In the genomic region with DNA sequence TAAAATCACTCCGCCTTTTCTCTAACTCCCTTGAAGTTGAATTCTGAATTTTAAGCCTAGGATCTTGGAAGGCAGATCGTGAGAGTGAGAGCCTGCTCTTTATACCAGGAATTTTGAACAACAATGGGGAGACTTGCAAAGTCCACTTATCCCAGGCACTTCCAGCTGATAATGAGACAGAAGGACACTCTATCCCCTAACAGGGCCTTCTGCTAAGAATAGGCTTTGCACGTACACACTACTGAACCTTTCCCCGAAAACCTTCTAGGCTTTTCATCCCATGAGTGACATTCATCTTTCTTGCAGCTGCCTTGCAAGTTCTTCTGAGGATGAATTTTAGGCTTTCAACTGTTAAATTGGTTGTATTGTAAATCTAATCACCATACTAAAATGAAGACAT, we compare ENCODE assay signal across 32 cellular contexts. TPM values are rescaled to one million over a fixed set of nuclear protein-coding genes. Genes with fewer than 3 reads are reported as not detected.
"Had no signal": no experiment of that assay in that cellular context is flagged by ENCODE, and none has a peak within 500 bp of the region (broad histone marks: within the 10 kb centered on the region; RNA-seq: fewer than 3 reads in every experiment).

No MANE protein-coding gene starts in this region.

- DNase-seq: activated CD4-positive, alpha-beta memory T cell treated with anti-CD3 and anti-CD28 coated beads for 36 hours; activated CD4-positive, alpha-beta T cell treated with anti-CD3 and anti-CD28 coated beads, Interleukin-2, amount 10 ng/mL, durations not matched to agents 24 days and 14 days; activated CD4-positive, CD25-positive, alpha-beta regulatory T cell treated with anti-CD3 and anti-CD28 coated beads, Interleukin-2, amount 50 U/mL, for 72 hours; activated CD8-positive, alpha-beta memory T cell treated with anti-CD3 and anti-CD28 coated beads, Interleukin-2, amount 50 U/mL, for 4 hours; activated effector memory CD4-positive, alpha-beta T cell treated with anti-CD3 and anti-CD28 coated beads, Interleukin-2, amount 50 U/mL, for 16 hours; activated naive CD4-positive, alpha-beta T cell treated with anti-CD3 and anti-CD28 coated beads for 36 hours; activated naive CD8-positive, alpha-beta T cell treated with anti-CD3 and anti-CD28 coated beads for 36 hours; activated T-cell treated with anti-CD3 and anti-CD28 coated beads, Interleukin-2, amount 50 U/mL, for 1 hour; foreskin keratinocyte; kidney glomerular epithelial cell; left lung; occipital lobe; psoas muscle; stimulated activated CD4-positive, alpha-beta T cell treated with anti-CD3 and anti-CD28 coated beads, Interleukin-1b, Interleukin-23, amount 100 ng/mL, for 48 hours; stimulated activated CD4-positive, alpha-beta T cell treated with anti-CD3 and anti-CD28 coated beads, Interleukin-4, amount 100 ng/mL, for 4 hours; stimulated activated CD8-positive, alpha-beta memory T cell treated with anti-CD3 and anti-CD28 coated beads, Interleukin-4, amount 100 ng/mL, for 48 hours; stimulated activated naive CD8-positive, alpha-beta T cell treated with anti-CD3 and anti-CD28 coated beads, Interleukin-15, amount 100 ng/mL, for 72 hours; substantia nigra; thyroid gland; upper lobe of left lung had no signal

- H3K4me3 ChIP-seq: esophagus muscularis mucosa, left lung, psoas muscle, smooth muscle cell, thyroid gland, upper lobe of left lung had no signal

- H3K9me3 Mint-ChIP-seq: activated CD4-positive, alpha-beta memory T cell treated with anti-CD3 and anti-CD28 coated beads for 36 hours; activated CD4-positive, alpha-beta T cell treated with anti-CD3 and anti-CD28 coated beads, Interleukin-2, amount 10 ng/mL, durations not matched to agents 24 days and 14 days; activated naive CD4-positive, alpha-beta T cell treated with anti-CD3 and anti-CD28 coated beads for 36 hours; activated naive CD8-positive, alpha-beta T cell treated with anti-CD3 and anti-CD28 coated beads for 36 hours; activated T-helper 1 cell treated with anti-CD3 and anti-CD28 coated beads, Interleukin-12 subunit alpha, Interleukin-12 subunit beta, Interleukin-2, Interleukin-4 antibody, amounts not matched to agents 30 ng/mL and 10 ng/mL and 1 ng/mL, durations not matched to agents 14 hours and 24 hours and 36 hours; central memory CD8-positive, alpha-beta T cell; dendritic cell treated with granulocyte-macrophage colony-stimulating factor and Interleukin-4, amounts not matched to agents 40 ng/mL and 50 ng/mL, for 4 days; stimulated activated memory B cell treated with anti-CD40 and anti-IgM and Interleukin-4, amounts not matched to agents 10 μg/mL and 1 μg/mL and 100 μg/mL, for 72 hours; stimulated activated naive CD8-positive, alpha-beta T cell treated with anti-CD3 and anti-CD28 coated beads, Interleukin-15, amount 100 ng/mL, for 72 hours had no signal

- H3K4me1 ChIP-seq: foreskin keratinocyte, left lung, parathyroid adenoma, psoas muscle, thyroid gland, upper lobe of left lung had no signal

- ATAC-seq: foreskin keratinocyte; left lung; psoas muscle; stimulated activated memory B cell treated with anti-CD40 and anti-IgM and Interleukin-4, amounts not matched to agents 10 μg/mL and 1 μg/mL and 100 μg/mL, for 72 hours; stimulated activated naive CD8-positive, alpha-beta T cell treated with anti-CD3 and anti-CD28 coated beads, Interleukin-15, amount 100 ng/mL, for 72 hours had no signal

- H3K27ac ChIP-seq: esophagus muscularis mucosa, foreskin keratinocyte, left lung, parathyroid adenoma, psoas muscle, thyroid gland, upper lobe of left lung, VCaP had no signal

- H3K27me3 ChIP-seq: esophagus muscularis mucosa, foreskin keratinocyte, left lung, thyroid gland, upper lobe of left lung had no signal

- H3K4me1 Mint-ChIP-seq: activated CD4-positive, alpha-beta T cell treated with anti-CD3 and anti-CD28 coated beads, Interleukin-2, amount 10 ng/mL, durations not matched to agents 24 days and 14 days; activated naive CD8-positive, alpha-beta T cell treated with anti-CD3 and anti-CD28 coated beads for 36 hours; central memory CD8-positive, alpha-beta T cell; stimulated activated memory B cell treated with anti-CD40 and anti-IgM and Interleukin-4, amounts not matched to agents 10 μg/mL and 1 μg/mL and 100 μg/mL, for 72 hours; stimulated activated naive CD8-positive, alpha-beta T cell treated with anti-CD3 and anti-CD28 coated beads, Interleukin-15, amount 100 ng/mL, for 72 hours had no signal

- H3K27me3 Mint-ChIP-seq: activated CD4-positive, alpha-beta memory T cell treated with anti-CD3 and anti-CD28 coated beads for 36 hours; activated CD4-positive, alpha-beta T cell treated with anti-CD3 and anti-CD28 coated beads, Interleukin-2, amount 10 ng/mL, durations not matched to agents 24 days and 14 days; activated naive CD8-positive, alpha-beta T cell treated with anti-CD3 and anti-CD28 coated beads for 36 hours; dendritic cell treated with granulocyte-macrophage colony-stimulating factor and Interleukin-4, amounts not matched to agents 40 ng/mL and 50 ng/mL, for 4 days; stimulated activated memory B cell treated with anti-CD40 and anti-IgM and Interleukin-4, amounts not matched to agents 10 μg/mL and 1 μg/mL and 100 μg/mL, for 72 hours; stimulated activated naive CD8-positive, alpha-beta T cell treated with anti-CD3 and anti-CD28 coated beads, Interleukin-15, amount 100 ng/mL, for 72 hours had no signal

- H3K4me3 Mint-ChIP-seq: activated CD4-positive, alpha-beta memory T cell treated with anti-CD3 and anti-CD28 coated beads for 36 hours; activated CD4-positive, alpha-beta T cell treated with anti-CD3 and anti-CD28 coated beads, Interleukin-2, amount 10 ng/mL, durations not matched to agents 24 days and 14 days; activated naive CD4-positive, alpha-beta T cell treated with anti-CD3 and anti-CD28 coated beads for 36 hours; activated naive CD8-positive, alpha-beta T cell treated with anti-CD3 and anti-CD28 coated beads for 36 hours; activated T-helper 1 cell treated with anti-CD3 and anti-CD28 coated beads, Interleukin-12 subunit alpha, Interleukin-12 subunit beta, Interleukin-2, Interleukin-4 antibody, amounts not matched to agents 30 ng/mL and 10 ng/mL and 1 ng/mL, durations not matched to agents 14 hours and 24 hours and 36 hours; central memory CD8-positive, alpha-beta T cell; dendritic cell treated with granulocyte-macrophage colony-stimulating factor and Interleukin-4, amounts not matched to agents 40 ng/mL and 50 ng/mL, for 4 days; stimulated activated memory B cell treated with anti-CD40 and anti-IgM and Interleukin-4, amounts not matched to agents 10 μg/mL and 1 μg/mL and 100 μg/mL, for 72 hours; stimulated activated naive CD8-positive, alpha-beta T cell treated with anti-CD3 and anti-CD28 coated beads, Interleukin-15, amount 100 ng/mL, for 72 hours had no signal

- H3K36me3 Mint-ChIP-seq: activated CD4-positive, alpha-beta memory T cell treated with anti-CD3 and anti-CD28 coated beads for 36 hours; activated naive CD8-positive, alpha-beta T cell treated with anti-CD3 and anti-CD28 coated beads for 36 hours; stimulated activated memory B cell treated with anti-CD40 and anti-IgM and Interleukin-4, amounts not matched to agents 10 μg/mL and 1 μg/mL and 100 μg/mL, for 72 hours had no signal

- H3K9me3 ChIP-seq: esophagus muscularis mucosa, left lung, psoas muscle, thyroid gland, upper lobe of left lung had no signal

- H3K36me3 ChIP-seq: esophagus muscularis mucosa, left lung, thyroid gland, upper lobe of left lung had no signal

- H3K27ac Mint-ChIP-seq: activated CD4-positive, alpha-beta memory T cell treated with anti-CD3 and anti-CD28 coated beads for 36 hours; activated CD4-positive, alpha-beta T cell treated with anti-CD3 and anti-CD28 coated beads, Interleukin-2, amount 10 ng/mL, durations not matched to agents 24 days and 14 days; activated naive CD4-positive, alpha-beta T cell treated with anti-CD3 and anti-CD28 coated beads for 36 hours; activated naive CD8-positive, alpha-beta T cell treated with anti-CD3 and anti-CD28 coated beads for 36 hours; activated T-helper 1 cell treated with anti-CD3 and anti-CD28 coated beads, Interleukin-12 subunit alpha, Interleukin-12 subunit beta, Interleukin-2, Interleukin-4 antibody, amounts not matched to agents 30 ng/mL and 10 ng/mL and 1 ng/mL, durations not matched to agents 14 hours and 24 hours and 36 hours; dendritic cell treated with granulocyte-macrophage colony-stimulating factor and Interleukin-4, amounts not matched to agents 40 ng/mL and 50 ng/mL, for 4 days; stimulated activated memory B cell treated with anti-CD40 and anti-IgM and Interleukin-4, amounts not matched to agents 10 μg/mL and 1 μg/mL and 100 μg/mL, for 72 hours; stimulated activated naive CD8-positive, alpha-beta T cell treated with anti-CD3 and anti-CD28 coated beads, Interleukin-15, amount 100 ng/mL, for 72 hours had no signal

RNA-seq across cellular contexts. Expression of a gene that starts 44.0 kb away (rescaled TPM):
- total RNA-seq: activated CD4-positive, alpha-beta memory T cell treated with anti-CD3 and anti-CD28 coated beads for 36 hours; activated CD4-positive, alpha-beta T cell treated with anti-CD3 and anti-CD28 coated beads, Interleukin-2, amount 10 ng/mL, durations not matched to agents 24 days and 14 days; activated CD8-positive, alpha-beta memory T cell treated with anti-CD3 and anti-CD28 coated beads for 36 hours; activated naive CD4-positive, alpha-beta T cell treated with anti-CD3 and anti-CD28 coated beads for 36 hours; activated naive CD8-positive, alpha-beta T cell treated with anti-CD3 and anti-CD28 coated beads for 36 hours; activated T-helper 1 cell treated with anti-CD3 and anti-CD28 coated beads, Interleukin-12 subunit alpha, Interleukin-12 subunit beta, Interleukin-2, Interleukin-4 antibody, amounts not matched to agents 30 ng/mL and 10 ng/mL and 1 ng/mL, durations not matched to agents 14 hours and 24 hours and 36 hours; lung microvascular endothelial cell; occipital lobe; smooth muscle cell; T-helper 1 cell treated with Interleukin-12 subunit alpha and Interleukin-12 subunit beta and Interleukin-4 antibody, amounts not matched to agents 30 ng/mL and 1 ng/mL, for 36 hours had no signal
- polyA plus RNA-seq: foreskin keratinocyte, neural cell, smooth muscle cell had no signal
